In genomic region chr10:132397036-132397541, GRCh38 we compare ENCODE assay signal across 7 cellular contexts. TPM values are rescaled to one million over a fixed set of nuclear protein-coding genes. Genes with fewer than 3 reads are reported as not detected.
A peak's percentile ranks its signal among the peaks of the same experiment; 100 is the strongest.
DNase-seq lines count a peak whose midpoint lies in the region; ATAC-seq and TF ChIP-seq lines count a peak whose summit lies in the region.

PWWP2B (plus strand) TSS chr10:132397200; CDS start chr10:132397227, 27 bp downstream.

- H3K4me1 ChIP-seq in left lung = peaks cover 27 to 62% of the 10 kb centered on the region in 2 donors

- H3K27ac ChIP-seq in VCaP (peak within 1 kb of the TSS; percentile 91), left lung (peak within 1 kb of the TSS; percentile 88 to 92)

- peak; percentile 61 for DNase-seq in central memory CD4-positive, alpha-beta T cell
- peak in 1 of 2 donors; percentile 93 for DNase-seq in left lung
- peak; percentile 37 to 47 (median 43) for DNase-seq in stimulated activated CD4-positive, alpha-beta T cell treated with anti-CD3 and anti-CD28 coated beads, TNF-alpha, amount 100 ng/mL, for 4 hours (ENCODE audit: low read depth in 3 of 3)
- no peak for DNase-seq in NCI-H1048 (lab: John Stamatoyannopoulos, UW)

- ATAC-seq in GM19043 (IDR thresholded peaks at IDR 0.05; ENCODE audit: low read depth, unreplicated experiment) (peak; percentile 23), HG03103 (IDR thresholded peaks at IDR 0.05; ENCODE audit: low read depth, unreplicated experiment) (peak; percentile 29), left lung (peak; percentile 7)

- H3K9me3 ChIP-seq in left lung = no peaks in the 10 kb centered on the region

- no peaks in the 10 kb centered on the region for H3K36me3 ChIP-seq in left lung

- H3K27me3 ChIP-seq in left lung = no peaks in the 10 kb centered on the region

- intact Hi-C loops in left lung (cut with DNase I) = no loop called here

- H3K4me3 ChIP-seq in left lung = peak within 1 kb of the TSS; percentile 64 to 72

- TF ChIP-seq CTCF in VCaP (conservative IDR thresholded peaks at IDR 0.05) (no peak), left lung (IDR thresholded peaks at IDR 0.05) (no peak)

RNA-seq across cellular contexts. Expression of gene PWWP2B, which starts in this region (rescaled TPM):
- total RNA-seq in left lung = 10 to 100 TPM; 21.4 to 23.2 TPM
